23 cellular contexts compared by ENCODE assay signal in genomic region chr1:7534061-7534825, GRCh38.
A peak's percentile ranks its signal among the peaks of the same experiment; 100 is the strongest.
DNase-seq lines count a peak whose midpoint lies in the region; ATAC-seq and TF ChIP-seq lines count a peak whose summit lies in the region.
"Had no signal": no experiment of that assay in that cellular context is flagged by ENCODE, and none has a peak within 500 bp of the region (broad histone marks: within the 10 kb centered on the region; RNA-seq: fewer than 3 reads in every experiment).

No MANE protein-coding gene starts in this region.

- H3K4me3 Mint-ChIP-seq in chondrocyte (ENCODE audit: unreplicated experiment) (no peak overlapping the region), nephron progenitor cell (peak overlapping the region; percentile 62)
- H3K4me3 Mint-ChIP-seq: CD4-positive, alpha-beta memory T cell; naive thymus-derived CD8-positive, alpha-beta T cell had no signal

- intact Hi-C loops in breast epithelium (cut with DNase I; ENCODE audit: low total_unique reads) = no loop called here
- intact Hi-C loops in left cardiac atrium (cut with DNase I) = no loop called here

- H3K27me3 Mint-ChIP-seq in chondrocyte (ENCODE audit: low read depth) (no peaks in the 10 kb centered on the region), nephron progenitor cell (ENCODE audit: low read depth, poor library complexity) (peaks cover 10% of the 10 kb centered on the region)

- H3K27me3 ChIP-seq in breast epithelium = no peaks in the 10 kb centered on the region
- H3K27me3 ChIP-seq: hepatocyte, vagina had no signal

- no peak overlapping the region for H3K27ac ChIP-seq in breast epithelium
- H3K27ac ChIP-seq: hepatocyte, vagina had no signal

- TF ChIP-seq CTCF in chondrocyte (IDR thresholded peaks at IDR 0.05) (no peak), nephron progenitor cell (IDR thresholded peaks at IDR 0.05) (no peak), breast epithelium (IDR thresholded peaks at IDR 0.05) (no peak)

- H3K4me1 Mint-ChIP-seq in chondrocyte (ENCODE audit: low read depth) (peaks cover 35% of the 10 kb centered on the region), nephron progenitor cell (peaks cover 69% of the 10 kb centered on the region)
- H3K4me1 Mint-ChIP-seq: CD4-positive, alpha-beta memory T cell; naive thymus-derived CD8-positive, alpha-beta T cell had no signal

- no peaks in the 10 kb centered on the region for H3K9me3 ChIP-seq in breast epithelium
- H3K9me3 ChIP-seq: vagina had no signal

- POLR2A ChIA-PET in HEK293T (lab: Yijun Ruan, JAX) = no interaction called here

- H3K9me3 Mint-ChIP-seq in chondrocyte (ENCODE audit: low read depth) (peaks cover 5% of the 10 kb centered on the region), nephron progenitor cell (no peaks in the 10 kb centered on the region)
- H3K9me3 Mint-ChIP-seq: naive thymus-derived CD8-positive, alpha-beta T cell had no signal

- H3K36me3 Mint-ChIP-seq in chondrocyte (ENCODE audit: low read depth) = no peaks in the 10 kb centered on the region
- H3K36me3 Mint-ChIP-seq in nephron progenitor cell (ENCODE audit: low read depth) = no peaks in the 10 kb centered on the region
- H3K36me3 Mint-ChIP-seq: CD4-positive, alpha-beta memory T cell; naive thymus-derived CD8-positive, alpha-beta T cell had no signal

- H3K36me3 ChIP-seq in breast epithelium = no peaks in the 10 kb centered on the region
- H3K36me3 ChIP-seq: vagina had no signal

- TF ChIP-seq POLR2A in breast epithelium (IDR thresholded peaks at IDR 0.05) = no peak

- peak overlapping the region; percentile 71 for H3K27ac Mint-ChIP-seq in chondrocyte (ENCODE audit: unreplicated experiment)
- H3K27ac Mint-ChIP-seq in nephron progenitor cell = peak overlapping the region; percentile 83
- H3K27ac Mint-ChIP-seq: CD4-positive, alpha-beta memory T cell; naive thymus-derived CD8-positive, alpha-beta T cell had no signal

- H3K4me1 ChIP-seq in breast epithelium = no peaks in the 10 kb centered on the region
- H3K4me1 ChIP-seq: vagina had no signal

- CTCF ChIA-PET in HEK293T (lab: Yijun Ruan, JAX) = no interaction called here

- DNase-seq in AG08395 (ENCODE audit: low spot score) (peak; percentile 16), HEK293T (ENCODE audit: extremely low spot score) (no peak), chondrocyte (ENCODE audit: low spot score) (no peak), nephron progenitor cell (peak; percentile 39), breast epithelium (ENCODE audit: low spot score in 2 of 2) (no peak), left cardiac atrium (no peak)
- no peak for DNase-seq in activated CD8-positive, alpha-beta memory T cell treated with anti-CD3 and anti-CD28 coated beads for 24 hours
- DNase-seq: activated CD4-positive, alpha-beta T cell treated with anti-CD3 and anti-CD28 coated beads, Interleukin-2, amount 50 U/mL, for 1 hour; activated naive CD4-positive, alpha-beta T cell treated with Interleukin-2 at 50 U/mL for 16 hours; amygdala; CD4-positive, alpha-beta memory T cell; cerebellar nuclear complex; DMS53; HCEC 1CT; mammary epithelial cell; naive thymus-derived CD8-positive, alpha-beta T cell; NCI-H2029; NCI-H526; SHP77; substantia nigra had no signal

- no peak overlapping the region for H3K4me3 ChIP-seq in breast epithelium
- H3K4me3 ChIP-seq: hepatocyte, vagina had no signal

- ATAC-seq in HG03520 (IDR thresholded peaks at IDR 0.05; ENCODE audit: unreplicated experiment) (no peak), left cardiac atrium (no peak)
- ATAC-seq: naive thymus-derived CD8-positive, alpha-beta T cell had no signal

TF ChIP-seq in HEK293T, 16 proteins besides CTCF, POLR2A, EP300 and RAD21:
- TF ChIP-seq SUZ12 (IDR thresholded peaks at IDR 0.05) (no peak), PKNOX1 (IDR thresholded peaks at IDR 0.05) (peak; percentile 22; the same call in 1 of the 2 replicates)

Comparison
In these comparisons a context has a peak if more than half of its experiments do, and no peak if none do; other contexts are left out.
1. DNase-seq: peak in AG08395 (single experiment) and nephron progenitor cell (single experiment); none in HEK293T (single experiment), chondrocyte (single experiment), activated CD8-positive, alpha-beta memory T cell treated with anti-CD3 and anti-CD28 coated beads for 24 hours (single experiment), breast epithelium (0 of 2) and left cardiac atrium (single experiment).